ENCODE assay signal across 12 cellular contexts in genomic region chr3:126858401-126858800, GRCh38.
DNase-seq lines count a peak whose midpoint lies in the region; TF ChIP-seq lines count a peak whose summit lies in the region.
"Had no signal": no experiment of that assay in that cellular context is flagged by ENCODE, and none has a peak within 500 bp of the region (broad histone marks: within the 10 kb centered on the region; RNA-seq: fewer than 3 reads in every experiment).

No MANE protein-coding gene starts in this region.

- H3K23ac ChIP-seq in mesenchymal stem cell (ENCODE audit: low read length in 2 of 2) = no peak overlapping the region

- H3K79me1 ChIP-seq in mesenchymal stem cell (replicated peaks; ENCODE audit: low read length, poor library complexity, severe bottlenecking) = peaks cover 6% of the 10 kb centered on the region

- no peak overlapping the region for H3K14ac ChIP-seq in mesenchymal stem cell (ENCODE audit: low read length in 2 of 2)

- WGBS in mesenchymal stem cell = 93% methylated on average over 11 of the region's 11 CpGs

- H3K9me3 ChIP-seq in mesenchymal stem cell (ENCODE audit: control insufficient read depth, low read length) = no peaks in the 10 kb centered on the region
- H3K9me3 ChIP-seq: HAP-1 had no signal

- no peak overlapping the region for H3K4ac ChIP-seq in mesenchymal stem cell (ENCODE audit: low read depth in 1 of 2, low read length in 2 of 2)

- no peak overlapping the region for H2BK12ac ChIP-seq in mesenchymal stem cell (ENCODE audit: low read length in 2 of 2)

- H3K36me3 ChIP-seq in H7 (replicated peaks; ENCODE audit: control insufficient read depth, insufficient read depth, low read length) = no peaks in the 10 kb centered on the region
- peaks cover 0 to 2% of the 10 kb centered on the region in 2 experiments for H3K36me3 ChIP-seq in mesenchymal stem cell (ENCODE audit: control insufficient read depth in 1 of 2, insufficient read depth in 2 of 2, low read depth in 1 of 2, low read length in 2 of 2)
- H3K36me3 ChIP-seq: HAP-1 had no signal

- intact Hi-C loops in dorsolateral prefrontal cortex (cut with DNase I) = no loop called here

- H2BK5ac ChIP-seq in mesenchymal stem cell (ENCODE audit: low read depth, low read length, poor library complexity, severe bottlenecking) = no peak overlapping the region

- H3K27ac ChIP-seq in angular gyrus (ENCODE audit: low read depth, low read length) = peak overlapping the region; percentile 2
- H3K27ac ChIP-seq in mesenchymal stem cell (ENCODE audit: low read length, poor library complexity, severe bottlenecking) = peak overlapping the region; percentile 57
- peak overlapping the region in 3 of 59 donors; percentile 2 to 40 (median 27) for H3K27ac ChIP-seq in dorsolateral prefrontal cortex
- H3K27ac ChIP-seq: C4-2B had no signal

- no peak overlapping the region for H3K9ac ChIP-seq in mesenchymal stem cell (ENCODE audit: low read length)

- no peak overlapping the region for H2AFZ ChIP-seq in mesenchymal stem cell (ENCODE audit: low read depth, low read length)

- H4K91ac ChIP-seq in mesenchymal stem cell (ENCODE audit: low read length) = no peak overlapping the region

- no peak overlapping the region for H3K4me2 ChIP-seq in mesenchymal stem cell (ENCODE audit: low read length, poor library complexity, severe bottlenecking)

- H2BK15ac ChIP-seq in mesenchymal stem cell (ENCODE audit: low read depth, poor library complexity, severe bottlenecking) = no peak overlapping the region

- H2BK120ac ChIP-seq in mesenchymal stem cell (ENCODE audit: low read depth, low read length) = no peak overlapping the region

- no peak for TF ChIP-seq CTCF in dorsolateral prefrontal cortex (IDR thresholded peaks at IDR 0.05 in 54 of 56, conservative IDR thresholded peaks at IDR 0.05 in 2 of 56; ENCODE audit: low read depth in 1 of 56, partially characterized antibody in 56 of 56)

- peaks cover 15% of the 10 kb centered on the region for H3K4me1 ChIP-seq in mesenchymal stem cell (ENCODE audit: control insufficient read depth, insufficient read depth, low read depth, low read length)
- H3K4me1 ChIP-seq: HAP-1 had no signal

- no peaks in the 10 kb centered on the region for H3K27me3 ChIP-seq in H7 (ENCODE audit: control insufficient read depth, insufficient read depth, low read length)
- no peaks in the 10 kb centered on the region for H3K27me3 ChIP-seq in mesenchymal stem cell (ENCODE audit: control insufficient read depth in 1 of 2, insufficient read depth in 1 of 2, low read length in 2 of 2)
- H3K27me3 ChIP-seq in dorsolateral prefrontal cortex = no peaks in the 10 kb centered on the region

- H3K4me3 ChIP-seq in H7 (ENCODE audit: insufficient read depth, low read depth, low read length) = no peak overlapping the region
- H3K4me3 ChIP-seq in mesenchymal stem cell (ENCODE audit: insufficient read depth in 1 of 2, low read depth in 1 of 2, low read length in 2 of 2) = no peak overlapping the region
- H3K4me3 ChIP-seq in dorsolateral prefrontal cortex = no peak overlapping the region
- H3K4me3 ChIP-seq: HAP-1 had no signal

- H4K8ac ChIP-seq in mesenchymal stem cell (ENCODE audit: low read length) = no peak overlapping the region

- H2AK5ac ChIP-seq in mesenchymal stem cell (ENCODE audit: low read length, severe bottlenecking) = peak overlapping the region; percentile 47

- DNase-seq in NCI-H345 (lab: John Stamatoyannopoulos, UW) (peak; percentile 44), NCI-H345 treated with DMSO at 0.1 percent for 48 hours (lab: John Stamatoyannopoulos, UW; ENCODE audit: unreplicated experiment) (no peak), H7 (peak; percentile 53), mesenchymal stem cell (no peak), cerebellar nuclear complex (lab: John Stamatoyannopoulos, UW) (no peak), dorsolateral prefrontal cortex (no peak)
- DNase-seq in activated effector memory CD4-positive, alpha-beta T cell treated with anti-CD3 and anti-CD28 coated beads, Interleukin-2, amount 50 U/mL, for 16 hours = no peak
- DNase-seq: Karpas-422, NCI-H187 treated with DMSO at 0.1 percent for 48 hours had no signal

- H3K18ac ChIP-seq in mesenchymal stem cell (ENCODE audit: low read depth in 1 of 2, low read length in 2 of 2) = no peak overlapping the region

Comparison
In these comparisons a context has a peak if more than half of its experiments do, and no peak if none do; other contexts are left out.
1. DNase-seq: peak in NCI-H345 (single experiment) and H7 (single experiment); none in NCI-H345 treated with DMSO at 0.1 percent for 48 hours (single experiment), mesenchymal stem cell (single experiment), cerebellar nuclear complex (0 of 2), dorsolateral prefrontal cortex (0 of 10) and activated effector memory CD4-positive, alpha-beta T cell treated with anti-CD3 and anti-CD28 coated beads, Interleukin-2, amount 50 U/mL, for 16 hours (single experiment).